In genomic region chr2:94999431-94999883, GRCh38 we compare ENCODE assay signal across 30 cellular contexts. TPM values are rescaled to one million over a fixed set of nuclear protein-coding genes. Genes with fewer than 3 reads are reported as not detected.
"Had no signal": no experiment of that assay in that cellular context is flagged by ENCODE, and none has a peak within 500 bp of the region (broad histone marks: within the 10 kb centered on the region; RNA-seq: fewer than 3 reads in every experiment).

No MANE protein-coding gene starts in this region.

- H3K4me1 Mint-ChIP-seq: stimulated activated naive B cell treated with anti-CD40 and anti-IgM and Interleukin-4, amounts not matched to agents 10 μg/mL and 1 μg/mL and 100 μg/mL, for 72 hours had no signal

- DNase-seq: activated CD4-positive, alpha-beta T cell treated with anti-CD3 and anti-CD28 coated beads, Interleukin-2, amount 50 U/mL, for 1 hour; activated T-cell treated with anti-CD3 and anti-CD28 coated beads for 4 hours; anterior cingulate cortex; cerebellar nuclear complex; effector memory CD8-positive, alpha-beta T cell; hippocampal formation; left cardiac atrium; left ventricle myocardium superior; midbrain; naive thymus-derived CD4-positive, alpha-beta T cell; small intestine; stimulated activated CD4-positive, alpha-beta T cell treated with anti-CD3 and anti-CD28 coated beads, Interleukin-1b, Interleukin-23, amount 100 ng/mL, for 48 hours; stimulated activated CD4-positive, alpha-beta T cell treated with anti-CD3 and anti-CD28 coated beads, Interleukin-4, amount 100 ng/mL, for 4 hours; stimulated activated naive B cell treated with anti-CD40 and anti-IgM and Interleukin-4, amounts not matched to agents 10 μg/mL and 1 μg/mL and 100 μg/mL, for 72 hours; stomach; T-helper 17 cell; T1000; thyroid gland had no signal

- H3K9me3 ChIP-seq: gastroesophageal sphincter, stomach, thyroid gland had no signal

- H3K27ac Mint-ChIP-seq: activated naive CD8-positive, alpha-beta T cell; effector memory CD8-positive, alpha-beta T cell; naive thymus-derived CD4-positive, alpha-beta T cell; progenitor cell of endocrine pancreas; stimulated activated naive B cell treated with anti-CD40 and anti-IgM and Interleukin-4, amounts not matched to agents 10 μg/mL and 1 μg/mL and 100 μg/mL, for 72 hours; T-helper 17 cell had no signal

- H3K9me3 Mint-ChIP-seq: effector memory CD8-positive, alpha-beta T cell; naive thymus-derived CD4-positive, alpha-beta T cell; stimulated activated naive B cell treated with anti-CD40 and anti-IgM and Interleukin-4, amounts not matched to agents 10 μg/mL and 1 μg/mL and 100 μg/mL, for 72 hours had no signal

- H3K4me3 Mint-ChIP-seq: activated naive CD8-positive, alpha-beta T cell; effector memory CD8-positive, alpha-beta T cell; stimulated activated naive B cell treated with anti-CD40 and anti-IgM and Interleukin-4, amounts not matched to agents 10 μg/mL and 1 μg/mL and 100 μg/mL, for 72 hours; T-helper 17 cell had no signal

- ATAC-seq: effector memory CD8-positive, alpha-beta T cell; gastroesophageal sphincter; left cardiac atrium; left ventricle myocardium superior; naive thymus-derived CD4-positive, alpha-beta T cell; sciatic nerve; SK-N-SH treated with all-trans-retinoic acid at 6 μM for 48 hours; stimulated activated naive B cell treated with anti-CD40 and anti-IgM and Interleukin-4, amounts not matched to agents 10 μg/mL and 1 μg/mL and 100 μg/mL, for 72 hours; T-helper 17 cell had no signal

- H3K36me3 Mint-ChIP-seq: stimulated activated naive B cell treated with anti-CD40 and anti-IgM and Interleukin-4, amounts not matched to agents 10 μg/mL and 1 μg/mL and 100 μg/mL, for 72 hours had no signal

- H3K27me3 ChIP-seq: thyroid gland had no signal

- H3K4me3 ChIP-seq: coronary artery, dorsolateral prefrontal cortex, gastroesophageal sphincter, stomach, thyroid gland had no signal

- H3K36me3 ChIP-seq: gastroesophageal sphincter, stomach, thyroid gland had no signal

- H3K27ac ChIP-seq: coronary artery, dorsolateral prefrontal cortex, gastroesophageal sphincter, stomach, thyroid gland had no signal

RNA-seq across cellular contexts. Expression of gene MAL, which starts 26.1 kb away (rescaled TPM):
- total RNA-seq: endothelial cell of umbilical vein, fibroblast of lung, fibroblast of villous mesenchyme, osteocyte, progenitor cell of endocrine pancreas had no signal
- polyA plus RNA-seq: endothelial cell of umbilical vein, fibroblast of lung, keratinocyte had no signal
